Comparison of ENCODE assay signal across 11 cellular contexts in the genomic region with DNA sequence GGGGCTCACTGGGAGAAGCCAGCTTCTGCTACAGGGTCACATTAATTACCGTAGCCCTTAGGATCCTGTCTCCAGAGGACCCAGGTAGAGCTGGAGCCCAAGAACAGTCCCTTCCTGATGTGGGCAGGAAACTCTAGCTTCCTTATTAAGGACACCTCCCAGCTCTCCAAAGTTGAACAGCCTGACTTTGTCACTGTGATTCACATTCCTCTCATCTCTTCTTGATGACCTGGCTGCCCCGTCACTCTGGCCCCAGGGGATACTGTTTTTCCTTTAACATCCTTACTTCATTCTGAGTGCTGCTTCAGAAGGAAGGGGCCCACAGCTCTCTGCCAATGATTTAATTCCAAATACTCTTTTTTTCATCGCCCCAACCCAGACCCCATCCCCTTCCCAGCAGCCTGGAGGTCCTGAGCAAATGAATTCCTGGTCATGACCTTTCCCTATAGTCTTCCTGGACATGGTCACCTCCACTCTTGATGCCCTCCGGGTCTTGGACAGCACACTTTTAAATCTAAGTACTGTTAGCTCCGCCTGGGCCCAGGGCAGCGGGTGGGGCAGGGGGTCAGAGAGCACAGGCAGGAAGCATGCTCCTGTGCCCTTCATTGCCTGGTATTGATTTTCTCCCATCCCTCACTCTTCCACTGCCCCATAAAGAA. TPM values are rescaled to one million over a fixed set of nuclear protein-coding genes. Genes with fewer than 3 reads are reported as not detected.
A peak's percentile ranks its signal among the peaks of the same experiment; 100 is the strongest.
DNase-seq lines count a peak whose midpoint lies in the region; ATAC-seq lines count a peak whose summit lies in the region.
"Had no signal": no experiment of that assay in that cellular context is flagged by ENCODE, and none has a peak within 500 bp of the region (broad histone marks: within the 10 kb centered on the region; RNA-seq: fewer than 3 reads in every experiment).

No MANE protein-coding gene starts in this region.

- H3K79me2 ChIP-seq in GM23248 (ENCODE audit: insufficient read depth): no peaks in the 10 kb centered on the region

- peaks cover 18% of the 10 kb centered on the region for H3K4me1 ChIP-seq in GM23248 (ENCODE audit: insufficient read depth)
- H3K4me1 ChIP-seq: ascending aorta had no signal

- H3K27ac ChIP-seq in GM23248: no peak overlapping the region
- H3K27ac ChIP-seq: ascending aorta had no signal

- H3K4me3 Mint-ChIP-seq in activated CD4-positive, alpha-beta T cell treated with anti-CD3 and anti-CD28 coated beads, Interleukin-2, amount 10 ng/mL, durations not matched to agents 24 days and 14 days: peak overlapping the region; percentile 67
- H3K4me3 Mint-ChIP-seq: dendritic cell treated with granulocyte-macrophage colony-stimulating factor and Interleukin-4, amounts not matched to agents 40 ng/mL and 50 ng/mL, for 4 days had no signal

- DNase-seq in activated CD4-positive, alpha-beta T cell treated with anti-CD3 and anti-CD28 coated beads, Interleukin-2, amount 10 ng/mL, durations not matched to agents 24 days and 14 days: no peak
- no peak for DNase-seq in activated CD4-positive, alpha-beta T cell treated with anti-CD3 and anti-CD28 coated beads for 4 hours
- DNase-seq in GM23248 (peak; percentile 48), SW 1271 (lab: John Stamatoyannopoulos, UW) (peak; percentile 42 to 75), kidney tubule cell (ENCODE audit: low spot score) (peak; percentile 90), SKM-1 treated with dmso at 0.1 percent for 144 hours (lab: John Stamatoyannopoulos, UW; ENCODE audit: unreplicated experiment) (no peak)
- DNase-seq: NCI-H1417 treated with DMSO at 0.1 percent for 48 hours had no signal

- peaks cover 9% of the 10 kb centered on the region for H3K27me3 Mint-ChIP-seq in activated CD4-positive, alpha-beta T cell treated with anti-CD3 and anti-CD28 coated beads, Interleukin-2, amount 10 ng/mL, durations not matched to agents 24 days and 14 days

- H3K4me3 ChIP-seq in GM23248: no peak overlapping the region
- H3K4me3 ChIP-seq: ascending aorta had no signal

- intact Hi-C loops in activated CD4-positive, alpha-beta T cell treated with anti-CD3 and anti-CD28 coated beads, Interleukin-2, amount 10 ng/mL, durations not matched to agents 24 days and 14 days (cut with micrococcal nuclease): loop anchor here (5.0 to 10.0 kb wide), 2 partner anchors 75 to 137 kb away; no protein-coding TSS in a partner anchor

- H3K27ac Mint-ChIP-seq in activated CD4-positive, alpha-beta T cell treated with anti-CD3 and anti-CD28 coated beads, Interleukin-2, amount 10 ng/mL, durations not matched to agents 24 days and 14 days: peak overlapping the region; percentile 9
- H3K27ac Mint-ChIP-seq: dendritic cell treated with granulocyte-macrophage colony-stimulating factor and Interleukin-4, amounts not matched to agents 40 ng/mL and 50 ng/mL, for 4 days had no signal

- no peak overlapping the region for H2AFZ ChIP-seq in GM23248

- peaks cover 42% of the 10 kb centered on the region for H3K4me1 Mint-ChIP-seq in activated CD4-positive, alpha-beta T cell treated with anti-CD3 and anti-CD28 coated beads, Interleukin-2, amount 10 ng/mL, durations not matched to agents 24 days and 14 days

- in situ Hi-C loops in GM23248 (cut with MboI): no loop called here

- no peaks in the 10 kb centered on the region for H4K20me1 ChIP-seq in GM23248 (ENCODE audit: insufficient read depth)

- H3F3A ChIP-seq in GM23248 (ENCODE audit: insufficient read depth): 0 out of 2 replicates have a peak, but pooled peaks cover 6% of the 10 kb centered on the region

- no peak overlapping the region for H3K4me2 ChIP-seq in GM23248 (ENCODE audit: unreplicated experiment)

- peaks cover 19% of the 10 kb centered on the region for H3K9me3 Mint-ChIP-seq in activated CD4-positive, alpha-beta T cell treated with anti-CD3 and anti-CD28 coated beads, Interleukin-2, amount 10 ng/mL, durations not matched to agents 24 days and 14 days

- no peaks in the 10 kb centered on the region for H3K9me2 ChIP-seq in GM23248 (ENCODE audit: insufficient read depth)

- no peaks in the 10 kb centered on the region for H3K9me3 ChIP-seq in GM23248 (ENCODE audit: low read depth)
- H3K9me3 ChIP-seq: ascending aorta had no signal

- ATAC-seq in HG02973 (IDR thresholded peaks at IDR 0.05; ENCODE audit: unreplicated experiment) (no peak), GM19023 (IDR thresholded peaks at IDR 0.05; ENCODE audit: unreplicated experiment) (no peak)

- H3K9ac ChIP-seq in GM23248: no peak overlapping the region

- H3K27me3 ChIP-seq in GM23248 (replicated peaks; ENCODE audit: insufficient read depth): no peaks in the 10 kb centered on the region
- H3K27me3 ChIP-seq: ascending aorta had no signal

- peaks cover 15% of the 10 kb centered on the region for H3K36me3 Mint-ChIP-seq in activated CD4-positive, alpha-beta T cell treated with anti-CD3 and anti-CD28 coated beads, Interleukin-2, amount 10 ng/mL, durations not matched to agents 24 days and 14 days (ENCODE audit: low read depth)

- 66 to 71% methylated on average over 6 of the region's 6 CpGs for WGBS in GM23248 (ENCODE audit: low coverage in 1 of 2, low lambda C conversion rate in 2 of 2, missing lambda C conversion rate in 2 of 2), 2 experiments

- H3K36me3 ChIP-seq in GM23248 (ENCODE audit: low read depth): no peaks in the 10 kb centered on the region
- H3K36me3 ChIP-seq: ascending aorta had no signal

RNA-seq across cellular contexts. Expression of a gene that starts 22.4 kb away (rescaled TPM):
- total RNA-seq in activated CD4-positive, alpha-beta T cell treated with anti-CD3 and anti-CD28 coated beads, Interleukin-2, amount 10 ng/mL, durations not matched to agents 24 days and 14 days: 0.14 and 0.42 TPM in 2 replicates
- total RNA-seq in GM23248 (2014; rRNA removed; shearing (Covaris generic)): 2.4 and 3.7 TPM in 2 replicates
- polyA plus RNA-seq in GM23248 (2016; fragmentation: Nextera tagmentation; extraction: Ambion mirVana): 3.8 and 5.4 TPM in 2 replicates

Comparison
In these comparisons a context has a peak if more than half of its experiments do, and no peak if none do; other contexts are left out.
1. DNase-seq: peak in GM23248 (single experiment), SW 1271 (2 of 2) and kidney tubule cell (single experiment); none in activated CD4-positive, alpha-beta T cell treated with anti-CD3 and anti-CD28 coated beads, Interleukin-2, amount 10 ng/mL, durations not matched to agents 24 days and 14 days (single experiment), activated CD4-positive, alpha-beta T cell treated with anti-CD3 and anti-CD28 coated beads for 4 hours (0 of 2) and SKM-1 treated with dmso at 0.1 percent for 144 hours (single experiment).